ENCODE assay signal across 16 cellular contexts in genomic region chr5:143390941-143391340, GRCh38.
"Had no signal": no experiment of that assay in that cellular context is flagged by ENCODE, and none has a peak within 500 bp of the region (broad histone marks: within the 10 kb centered on the region; RNA-seq: fewer than 3 reads in every experiment).

No MANE protein-coding gene starts in this region.

- H3K36me3 Mint-ChIP-seq: neural progenitor cell had no signal

- H3K4me2 ChIP-seq: neural progenitor cell had no signal

- H3K27ac Mint-ChIP-seq: activated naive CD8-positive, alpha-beta T cell; naive thymus-derived CD4-positive, alpha-beta T cell; neural progenitor cell; T-helper 1 cell treated with Interleukin-12 subunit alpha and Interleukin-12 subunit beta and Interleukin-4 antibody, amounts not matched to agents 30 μg/mL and 1 μg/mL, for 36 hours had no signal

- H3K4me3 Mint-ChIP-seq: activated naive CD8-positive, alpha-beta T cell; neural progenitor cell; T-helper 1 cell treated with Interleukin-12 subunit alpha and Interleukin-12 subunit beta and Interleukin-4 antibody, amounts not matched to agents 30 μg/mL and 1 μg/mL, for 36 hours had no signal

- H3K4me1 Mint-ChIP-seq: neural progenitor cell had no signal

- H3K4me3 ChIP-seq: cardiac muscle cell, neural progenitor cell, prostate gland, upper lobe of right lung had no signal

- H3K27me3 ChIP-seq: cardiac muscle cell, neural progenitor cell, upper lobe of right lung had no signal

- H2AFZ ChIP-seq: neural progenitor cell had no signal

- H3K36me3 ChIP-seq: cardiac muscle cell, neural progenitor cell, prostate gland, upper lobe of right lung had no signal

- H3K9me3 ChIP-seq: prostate gland had no signal

- H3K27me3 Mint-ChIP-seq: activated naive CD8-positive, alpha-beta T cell; naive thymus-derived CD4-positive, alpha-beta T cell had no signal

- H3K4me1 ChIP-seq: neural progenitor cell had no signal

- DNase-seq: activated CD4-positive, CD25-positive, alpha-beta regulatory T cell treated with anti-CD3 and anti-CD28 coated beads, Interleukin-2, amount 50 U/mL, for 72 hours; amygdala; dermis blood vessel endothelial cell; effector memory CD4-positive, alpha-beta T cell; mesendoderm; naive thymus-derived CD4-positive, alpha-beta T cell; right cardiac atrium; small intestine; stimulated activated CD4-positive, alpha-beta T cell treated with anti-CD3 and anti-CD28 coated beads, Interleukin-4, amount 100 ng/mL, for 1 hour; upper lobe of right lung had no signal

- ATAC-seq: naive thymus-derived CD4-positive, alpha-beta T cell; right cardiac atrium; upper lobe of right lung had no signal

- H3K27ac ChIP-seq: cardiac muscle cell, neural progenitor cell, prostate gland, upper lobe of right lung, VCaP had no signal

- H3K9ac ChIP-seq: neural progenitor cell had no signal
